Comparison of ENCODE assay signal across 1 cellular context in genomic region chr19:57947419-57948134, GRCh38.
TF ChIP-seq lines count a peak whose summit lies in the region.

TSS of gene ZNF256 (minus strand) at chr19:57947706. CDS start at chr19:57947474, 232 bp downstream.

TF ChIP-seq in HepG2, 621 proteins besides CTCF, POLR2A, EP300 and RAD21 (continued from another document and continues in another):
- TF ChIP-seq ZNF280D (CRISPR knock-in tag; IDR thresholded peaks at IDR 0.05) (0 out of 2 replicates have a peak, but pooled peaks have one; percentile 65), YY1 (IDR thresholded peaks at IDR 0.05; ENCODE audit: insufficient read depth, insufficient replicate concordance, low read depth, low read length) (peak; percentile 55), TOE1 (CRISPR knock-in tag; IDR thresholded peaks at IDR 0.05) (no peak), SOX5 (CRISPR knock-in tag; IDR thresholded peaks at IDR 0.05; ENCODE audit: borderline replicate concordance) (peak; percentile 31; the same call in 1 of the 2 replicates), ZNF512B (CRISPR knock-in tag; IDR thresholded peaks at IDR 0.05; ENCODE audit: borderline replicate concordance) (no peak), ZFX (CRISPR knock-in tag; IDR thresholded peaks at IDR 0.05; ENCODE audit: low read depth) (peak; percentile 75; the same call in 1 of the 2 replicates), ELF3 (CRISPR knock-in tag; IDR thresholded peaks at IDR 0.05) (peak; percentile 88), RCOR2 (CRISPR knock-in tag; IDR thresholded peaks at IDR 0.05) (0 out of 2 replicates have a peak, but pooled peaks have one; percentile 17), NCOA1 (CRISPR knock-in tag; IDR thresholded peaks at IDR 0.05) (0 out of 2 replicates have a peak, but pooled peaks have one; percentile 62), ZMYM2 (CRISPR knock-in tag; IDR thresholded peaks at IDR 0.05) (peak; percentile 59; the same call in 1 of the 2 replicates), ELF1 (CRISPR knock-in tag; IDR thresholded peaks at IDR 0.05) (peak; percentile 97), BORCS8-MEF2B (CRISPR knock-in tag; IDR thresholded peaks at IDR 0.05) (peak; percentile 81; the same call in 1 of the 2 replicates), THAP11 (CRISPR knock-in tag; IDR thresholded peaks at IDR 0.05) (peak; percentile 97), GATAD2A (CRISPR knock-in tag; IDR thresholded peaks at IDR 0.05) (peak; percentile 67), TSC22D2 (CRISPR knock-in tag; IDR thresholded peaks at IDR 0.05; ENCODE audit: borderline replicate concordance) (peak; percentile 29; the same call in 1 of the 2 replicates), ZNF496 (CRISPR knock-in tag; IDR thresholded peaks at IDR 0.05; ENCODE audit: insufficient replicate concordance) (no peak), ZBTB25 (CRISPR knock-in tag; IDR thresholded peaks at IDR 0.05) (peak; percentile 62; the same call in 1 of the 2 replicates), ELF4 (CRISPR knock-in tag; IDR thresholded peaks at IDR 0.05; ENCODE audit: borderline replicate concordance) (peak; percentile 31; the same call in 1 of the 2 replicates), AGO2 (optimal IDR thresholded peaks at IDR 0.05; ENCODE audit: low read depth, low read length) (peak; percentile 44), ZNF232 (CRISPR knock-in tag; IDR thresholded peaks at IDR 0.05; ENCODE audit: borderline replicate concordance) (0 out of 2 replicates have a peak, but pooled peaks have one; percentile 34), U2AF1 (optimal IDR thresholded peaks at IDR 0.05; ENCODE audit: low read depth, low read length) (peak; percentile 66), HDAC2 (CRISPR knock-in tag; IDR thresholded peaks at IDR 0.05) (peak; percentile 58; the same call in 1 of the 2 replicates), TBX2 (CRISPR knock-in tag; IDR thresholded peaks at IDR 0.05; ENCODE audit: borderline replicate concordance) (peak; percentile 76), BRF2 (CRISPR knock-in tag; IDR thresholded peaks at IDR 0.05) (peak; percentile 36; the same call in 1 of the 2 replicates), CBX5 (CRISPR knock-in tag; IDR thresholded peaks at IDR 0.05; ENCODE audit: borderline replicate concordance) (peak; percentile 94), KLF16 (CRISPR knock-in tag; IDR thresholded peaks at IDR 0.05) (peak in 1 of 2 experiments; percentile 89; a peak in 2 of 4 replicates), ZBTB7A (CRISPR knock-in tag; IDR thresholded peaks at IDR 0.05) (peak; percentile 93), NONO (IDR thresholded peaks at IDR 0.05) (no peak), NONO (CRISPR knock-in tag; conservative IDR thresholded peaks at IDR 0.05) (peak; percentile 72), ARHGAP35 (CRISPR knock-in tag; IDR thresholded peaks at IDR 0.05; ENCODE audit: borderline replicate concordance) (peak; percentile 19; the same call in 1 of the 2 replicates), TRIM24 (CRISPR knock-in tag; IDR thresholded peaks at IDR 0.05) (no peak), MAZ (IDR thresholded peaks at IDR 0.05; ENCODE audit: borderline replicate concordance, low read depth, low read length) (peak; percentile 88; the same call in 1 of the 2 replicates), MAZ (CRISPR knock-in tag; IDR thresholded peaks at IDR 0.05; ENCODE audit: low read depth) (peak; percentile 65), REPIN1 (CRISPR knock-in tag; IDR thresholded peaks at IDR 0.05; ENCODE audit: borderline replicate concordance, low read depth) (peak; percentile 65; the same call in 1 of the 2 replicates), AGO1 (IDR thresholded peaks at IDR 0.05; ENCODE audit: low read depth, low read length, poor library complexity, severe bottlenecking) (peak; percentile 17), ZNF563 (CRISPR knock-in tag; IDR thresholded peaks at IDR 0.05) (peak; percentile 65; the same call in 1 of the 2 replicates), GZF1 (CRISPR knock-in tag; IDR thresholded peaks at IDR 0.05) (no peak), ZNF530 (CRISPR knock-in tag; IDR thresholded peaks at IDR 0.05; ENCODE audit: low read depth) (no peak), GABPB1 (CRISPR knock-in tag; IDR thresholded peaks at IDR 0.05) (peak; percentile 97), ZNF34 (CRISPR knock-in tag; IDR thresholded peaks at IDR 0.05; ENCODE audit: borderline replicate concordance) (0 out of 2 replicates have a peak, but pooled peaks have one; percentile 54), MIER3 (CRISPR knock-in tag; IDR thresholded peaks at IDR 0.05; ENCODE audit: borderline replicate concordance) (peak; percentile 89; the same call in 1 of the 2 replicates), MED1 (CRISPR knock-in tag; IDR thresholded peaks at IDR 0.05) (no peak), MAX (IDR thresholded peaks at IDR 0.05) (peak; percentile 80), ZNF614 (CRISPR knock-in tag; IDR thresholded peaks at IDR 0.05; ENCODE audit: borderline replicate concordance) (no peak), ZNF335 (CRISPR knock-in tag; IDR thresholded peaks at IDR 0.05) (peak; percentile 47; the same call in 1 of the 2 replicates), SP5 (CRISPR knock-in tag; IDR thresholded peaks at IDR 0.05; ENCODE audit: borderline replicate concordance, low read depth) (no peak), SMC3 (IDR thresholded peaks at IDR 0.05; ENCODE audit: low read length) (0 out of 2 replicates have a peak, but pooled peaks have one; percentile 23), ZNF160 (CRISPR knock-in tag; IDR thresholded peaks at IDR 0.05) (no peak), ZMAT3 (CRISPR knock-in tag; conservative IDR thresholded peaks at IDR 0.05) (peak; percentile 82; the same call in 1 of the 2 replicates), ZNF816 (CRISPR knock-in tag; IDR thresholded peaks at IDR 0.05; ENCODE audit: borderline replicate concordance) (peak; percentile 51; the same call in 1 of the 2 replicates), ZMAT5 (CRISPR knock-in tag; IDR thresholded peaks at IDR 0.05; ENCODE audit: borderline replicate concordance, low read depth) (no peak), PBX2 (CRISPR knock-in tag; IDR thresholded peaks at IDR 0.05) (0 out of 2 replicates have a peak, but pooled peaks have one; percentile 14), KDM3A (CRISPR knock-in tag; IDR thresholded peaks at IDR 0.05; ENCODE audit: low read depth) (peak; percentile 29; the same call in 1 of the 2 replicates), ZNF772 (CRISPR knock-in tag; IDR thresholded peaks at IDR 0.05) (peak; percentile 60; the same call in 1 of the 2 replicates), ZNF761 (CRISPR knock-in tag; conservative IDR thresholded peaks at IDR 0.05) (peak; percentile 84), CHD4 (IDR thresholded peaks at IDR 0.05; ENCODE audit: borderline replicate concordance, low read length) (peak; percentile 38; the same call in 1 of the 2 replicates), HINFP (CRISPR knock-in tag; IDR thresholded peaks at IDR 0.05; ENCODE audit: low read depth) (peak; percentile 56; the same call in 1 of the 2 replicates), ATF2 (CRISPR knock-in tag; IDR thresholded peaks at IDR 0.05) (peak; percentile 59), ZNF343 (CRISPR knock-in tag; IDR thresholded peaks at IDR 0.05) (0 out of 2 replicates have a peak, but pooled peaks have one; percentile 56), MXD3 (CRISPR knock-in tag; IDR thresholded peaks at IDR 0.05) (peak; percentile 24; the same call in 1 of the 2 replicates)
